21 cellular contexts compared by ENCODE assay signal in genomic region chr22:48436201-48436931, GRCh38.
"Had no signal": no experiment of that assay in that cellular context is flagged by ENCODE, and none has a peak within 500 bp of the region (broad histone marks: within the 10 kb centered on the region; RNA-seq: fewer than 3 reads in every experiment).

No MANE protein-coding gene starts in this region.

- H3K4me2 ChIP-seq: SK-N-SH had no signal

- DNase-seq: KBM-7, MV-4-11, NCI-H1048, NCI-H1105, NCI-H1417, NCI-H1436 treated with DMSO at 0.1 percent for 48 hours, NCI-H1694, NCI-H187 treated with DMSO at 0.1 percent for 48 hours, NCI-H2029 treated with DMSO at 0.1 percent for 48 hours, NCI-H2171 treated with DMSO at 0.1 percent for 48 hours, NCI-H2227 treated with DMSO at 0.1 percent for 48 hours, NCI-H446, NCI-H510A, NCI-H524 treated with DMSO at 0.1 percent for 48 hours, NCI-H69, NCI-H774, Right ventricle myocardium superior, RPMI8226, SK-N-SH, SW 1271 had no signal

- H3K9me3 ChIP-seq: SK-N-SH had no signal

- FAIRE-seq: RCC 7860 had no signal

- H3K9ac ChIP-seq: SK-N-SH had no signal
